20 cellular contexts compared by ENCODE assay signal in genomic region chr12:69977991-69978390, GRCh38.
DNase-seq lines count a peak whose midpoint lies in the region; ATAC-seq and TF ChIP-seq lines count a peak whose summit lies in the region.
"Had no signal": no experiment of that assay in that cellular context is flagged by ENCODE, and none has a peak within 500 bp of the region (broad histone marks: within the 10 kb centered on the region; RNA-seq: fewer than 3 reads in every experiment).

No MANE protein-coding gene starts in this region.

- DNase-seq in GM23338 (ENCODE audit: low spot score): no peak
- DNase-seq in NCI-H1694 treated with DMSO at 0.1 percent for 48 hours (lab: John Stamatoyannopoulos, UW): peak; percentile 53
- DNase-seq in amniotic epithelial cell (ENCODE audit: low read depth): peak; percentile 16
- no peak for DNase-seq in foreskin melanocyte
- no peak for DNase-seq in 8988T
- DNase-seq in gastrocnemius medialis: no peak
- DNase-seq in SIG-M5 treated with dmso at 0.1 percent for 504 hours (lab: John Stamatoyannopoulos, UW; ENCODE audit: unreplicated experiment): no peak
- DNase-seq: C1 segment of cervical spinal cord; CD8-positive, alpha-beta memory T cell; DMS79 treated with DMSO at 0.1 percent for 48 hours; H9; NCI-H1092 treated with DMSO at 0.1 percent for 48 hours; NCI-H146; NCI-H2081 treated with DMSO at 0.1 percent for 48 hours; NCI-H510A; NCI-H774; PC-9; SJCRH30 had no signal

- H3K27me3 Mint-ChIP-seq in GM23338 (ENCODE audit: insufficient read depth, low read depth, poor library complexity) (no peaks in the 10 kb centered on the region), nephron (ENCODE audit: low read depth) (no peaks in the 10 kb centered on the region)

- H3K4me3 ChIP-seq in GM23338 (no peak overlapping the region), gastrocnemius medialis (no peak overlapping the region)
- H3K4me3 ChIP-seq: PC-9, SJCRH30 had no signal

- H2AFZ ChIP-seq in GM23338: peak overlapping the region; percentile 11; the same call in 1 of the 2 replicates
- H2AFZ ChIP-seq: PC-9 had no signal

- H3K36me3 ChIP-seq in GM23338 (ENCODE audit: insufficient read depth) (no peaks in the 10 kb centered on the region), gastrocnemius medialis (no peaks in the 10 kb centered on the region)
- H3K36me3 ChIP-seq: SJCRH30 had no signal

- intact Hi-C loops in gastrocnemius medialis (cut with DNase I; ENCODE audit: low total_unique reads): no loop called here

- H3K27me3 ChIP-seq in GM23338 (ENCODE audit: insufficient read depth): no peaks in the 10 kb centered on the region
- no peaks in the 10 kb centered on the region for H3K27me3 ChIP-seq in gastrocnemius medialis
- H3K27me3 ChIP-seq: SJCRH30 had no signal

- H3K9me3 Mint-ChIP-seq in GM23338: peaks cover 7% of the 10 kb centered on the region; the same call in 1 of the 3 replicates
- peaks cover 12% of the 10 kb centered on the region for H3K9me3 Mint-ChIP-seq in nephron
- H3K9me3 Mint-ChIP-seq: CD8-positive, alpha-beta memory T cell had no signal

- no peak overlapping the region for H3K27ac Mint-ChIP-seq in GM23338
- peak overlapping the region in 2 of 3 experiments; percentile 50 to 82 for H3K27ac Mint-ChIP-seq in nephron
- H3K27ac Mint-ChIP-seq: CD8-positive, alpha-beta memory T cell had no signal

- H3K4me2 ChIP-seq in GM23338: no peak overlapping the region
- H3K4me2 ChIP-seq: KMS-11, PC-9 had no signal

- H3K4me1 Mint-ChIP-seq in GM23338: peaks cover 10% of the 10 kb centered on the region
- peaks cover 12% of the 10 kb centered on the region for H3K4me1 Mint-ChIP-seq in nephron
- H3K4me1 Mint-ChIP-seq: CD8-positive, alpha-beta memory T cell had no signal

- H4K20me1 ChIP-seq in GM23338 (replicated peaks; ENCODE audit: insufficient read depth): no peaks in the 10 kb centered on the region

- no peak for TF ChIP-seq POLR2A in gastrocnemius medialis (IDR thresholded peaks at IDR 0.05)

- peaks cover 12% of the 10 kb centered on the region for H3K4me1 ChIP-seq in GM23338 (ENCODE audit: insufficient read depth)
- H3K4me1 ChIP-seq in gastrocnemius medialis: no peaks in the 10 kb centered on the region

- TF ChIP-seq CTCF in GM23338 (conservative IDR thresholded peaks at IDR 0.05; ENCODE audit: low read depth in 2 of 2): no peak
- no peak for TF ChIP-seq CTCF in nephron (IDR thresholded peaks at IDR 0.05; ENCODE audit: unreplicated experiment in 3 of 3)
- TF ChIP-seq CTCF in gastrocnemius medialis (IDR thresholded peaks at IDR 0.05 in 4 of 5, conservative IDR thresholded peaks at IDR 0.05 in 1 of 5): no peak

- H3K9me2 ChIP-seq in GM23338 (ENCODE audit: insufficient read depth): no peaks in the 10 kb centered on the region; the same call in 1 of the 2 replicates

- no peaks in the 10 kb centered on the region for H3F3A ChIP-seq in GM23338 (replicated peaks; ENCODE audit: low read depth)

- H3K27ac ChIP-seq in GM23338 (ENCODE audit: low read depth): no peak overlapping the region
- no peak overlapping the region for H3K27ac ChIP-seq in gastrocnemius medialis
- H3K27ac ChIP-seq: KMS-11, PC-9, SJCRH30 had no signal

- no peak for ATAC-seq in GM23338
- no peak for ATAC-seq in gastrocnemius medialis

- no peaks in the 10 kb centered on the region for H3K9me3 ChIP-seq in gastrocnemius medialis
- H3K9me3 ChIP-seq: SJCRH30 had no signal

- H3K79me2 ChIP-seq in GM23338 (replicated peaks; ENCODE audit: insufficient read depth): no peaks in the 10 kb centered on the region

- in situ Hi-C loops in gastrocnemius medialis (cut with MboI; ENCODE audit: low sequenced_read_pairs in 4 of 4): no loop called here

- H3K36me3 Mint-ChIP-seq in GM23338 (ENCODE audit: low read depth): peaks cover 5% of the 10 kb centered on the region; the same call in 1 of the 3 replicates
- no peaks in the 10 kb centered on the region for H3K36me3 Mint-ChIP-seq in nephron (ENCODE audit: low read depth)
- H3K36me3 Mint-ChIP-seq: CD8-positive, alpha-beta memory T cell had no signal

- no peak overlapping the region for H3K4me3 Mint-ChIP-seq in GM23338
- no peak overlapping the region for H3K4me3 Mint-ChIP-seq in nephron
- H3K4me3 Mint-ChIP-seq: CD8-positive, alpha-beta memory T cell; H9 had no signal

TF ChIP-seq in GM23338, 12 proteins besides CTCF, POLR2A, EP300 and RAD21:
- TF ChIP-seq EZH2 (IDR thresholded peaks at IDR 0.05; ENCODE audit: low read depth, unreplicated experiment): no peak
- no peak for TF ChIP-seq REST (IDR thresholded peaks at IDR 0.05; ENCODE audit: unreplicated experiment)
- no peak for TF ChIP-seq STAT1 (IDR thresholded peaks at IDR 0.05; ENCODE audit: unreplicated experiment)
- TF ChIP-seq CREB1 (CRISPR knock-in tag; IDR thresholded peaks at IDR 0.05; ENCODE audit: low read depth): no peak
- TF ChIP-seq ZNF331 (CRISPR knock-in tag; IDR thresholded peaks at IDR 0.05; ENCODE audit: low read depth): no peak
- TF ChIP-seq ETS1 (IDR thresholded peaks at IDR 0.05): no peak
- no peak for TF ChIP-seq EZH2phosphoT487 (IDR thresholded peaks at IDR 0.05; ENCODE audit: unreplicated experiment)
- TF ChIP-seq JUNB (IDR thresholded peaks at IDR 0.05; ENCODE audit: unreplicated experiment): no peak
- no peak for TF ChIP-seq NANOG (IDR thresholded peaks at IDR 0.05; ENCODE audit: borderline replicate concordance)
- TF ChIP-seq ZNF114 (CRISPR knock-in tag; IDR thresholded peaks at IDR 0.05): no peak
TF ChIP-seq in GM23338: peak in this region for 0.

Comparison
In these comparisons a context has a peak if more than half of its experiments do, and no peak if none do; other contexts are left out.
1. DNase-seq: peak in NCI-H1694 treated with DMSO at 0.1 percent for 48 hours (single experiment) and amniotic epithelial cell (single experiment); none in GM23338 (single experiment), foreskin melanocyte (single experiment), 8988T (single experiment), gastrocnemius medialis (0 of 2) and SIG-M5 treated with dmso at 0.1 percent for 504 hours (single experiment).